Comparison of ENCODE assay signal across 6 cellular contexts in the genomic region with DNA sequence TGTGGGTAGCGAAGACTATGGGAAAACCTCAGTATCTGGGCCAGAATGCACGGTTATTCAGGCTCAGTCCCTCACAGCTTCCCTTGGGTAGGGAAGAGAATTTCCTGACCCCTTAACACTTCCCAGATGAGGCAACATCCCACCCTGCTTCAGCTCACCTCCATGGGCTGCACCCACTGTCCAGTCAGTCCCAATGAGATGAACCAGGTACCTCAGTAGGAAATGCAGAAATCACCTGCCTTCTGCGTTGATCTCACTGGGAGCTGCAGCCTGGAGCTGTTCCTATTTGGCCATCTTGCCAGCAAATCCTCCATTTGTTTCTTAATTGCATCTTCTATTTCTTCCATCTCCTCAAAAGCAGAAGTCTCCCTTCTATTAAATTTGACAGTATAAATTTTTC.
"Had no signal": no experiment of that assay in that cellular context is flagged by ENCODE, and none has a peak within 500 bp of the region (broad histone marks: within the 10 kb centered on the region; RNA-seq: fewer than 3 reads in every experiment).

No MANE protein-coding gene starts in this region.

- ATAC-seq: K562 had no signal

- H3K27ac ChIP-seq: HL-60 had no signal

- H3K4me3 ChIP-seq: K562 had no signal

- DNase-seq: IMR-90, KBM-7, KG1 had no signal

- FAIRE-seq: HTR-8/SVneo, K562 had no signal
